In the genomic region with DNA sequence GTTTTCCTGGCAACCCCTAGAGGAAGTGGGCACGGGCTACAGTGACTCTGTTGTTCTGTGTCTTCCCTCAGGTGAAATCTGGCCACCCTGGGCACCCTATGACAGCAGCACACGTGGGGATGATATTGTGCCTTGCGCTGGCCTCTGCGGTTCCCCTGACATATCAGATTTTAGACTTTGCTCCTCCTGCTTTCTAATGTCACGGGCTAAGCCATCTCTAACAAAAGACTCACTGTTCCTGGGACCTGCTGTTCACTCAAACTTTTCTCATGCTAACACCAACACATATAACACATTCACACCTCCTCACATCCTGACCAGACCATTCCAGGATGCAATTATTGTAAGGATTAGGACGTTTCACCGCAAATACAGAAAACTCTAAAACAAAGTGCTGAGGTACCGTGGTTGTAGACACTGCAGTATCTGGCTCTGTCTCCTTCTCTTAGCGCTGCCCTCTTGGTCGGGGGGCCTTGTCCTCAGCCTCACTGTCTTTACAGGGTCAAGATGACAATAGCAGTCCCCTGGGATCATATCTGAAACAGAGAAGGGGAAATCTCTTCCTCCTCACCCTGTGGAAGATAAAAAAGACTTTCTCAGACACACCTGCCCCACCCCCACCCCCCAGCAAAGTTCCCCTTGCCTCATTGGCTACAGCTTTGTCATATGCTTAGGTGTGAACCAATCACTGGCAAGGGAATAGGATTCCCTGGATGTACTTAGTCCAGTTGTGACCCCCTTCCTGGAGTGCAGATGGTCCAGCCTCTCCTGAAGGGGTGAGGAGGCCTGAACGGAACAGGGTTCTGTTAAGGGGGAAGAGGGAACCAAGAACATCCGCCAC, we compare ENCODE assay signal across 16 cellular contexts. TPM values are rescaled to one million over a fixed set of nuclear protein-coding genes. Genes with fewer than 3 reads are reported as not detected.
A peak's percentile ranks its signal among the peaks of the same experiment; 100 is the strongest.
DNase-seq lines count a peak whose midpoint lies in the region; ATAC-seq and TF ChIP-seq lines count a peak whose summit lies in the region.
"Had no signal": no experiment of that assay in that cellular context is flagged by ENCODE, and none has a peak within 500 bp of the region (broad histone marks: within the 10 kb centered on the region; RNA-seq: fewer than 3 reads in every experiment).

No MANE protein-coding gene starts in this region.

- POLR2A ChIA-PET in Caco-2 (lab: Charles Lee): no interaction called here

- ATAC-seq in effector memory CD8-positive, alpha-beta T cell (replicated peaks): peak; percentile 49

- H3K9me3 ChIP-seq in Caco-2: no peaks in the 10 kb centered on the region
- H3K9me3 ChIP-seq: esophagus muscularis mucosa, thoracic aorta had no signal

- CTCF ChIA-PET in Caco-2 (lab: Charles Lee): no interaction called here

- peaks cover 28% of the 10 kb centered on the region for H3K4me1 ChIP-seq in Caco-2
- H3K4me1 ChIP-seq: esophagus muscularis mucosa had no signal

- BruUV-seq in Caco-2 (replicated peaks; lab: Mats Ljungman, UMichigan): no TSS peak

- H3K27ac Mint-ChIP-seq in Caco-2 (ENCODE audit: unreplicated experiment): peak overlapping the region; percentile 76
- H3K27ac Mint-ChIP-seq in effector memory CD8-positive, alpha-beta T cell: peak overlapping the region; percentile 17 to 55

- H3K9me3 Mint-ChIP-seq in Caco-2 (ENCODE audit: unreplicated experiment): no peaks in the 10 kb centered on the region
- no peaks in the 10 kb centered on the region for H3K9me3 Mint-ChIP-seq in effector memory CD8-positive, alpha-beta T cell
- H3K9me3 Mint-ChIP-seq: H9 had no signal

- no peak overlapping the region for H3K4me3 ChIP-seq in Caco-2 (ENCODE audit: low read depth, low read length)
- H3K4me3 ChIP-seq in Jurkat, Clone E6-1 (ENCODE audit: low read length): peak overlapping the region; percentile 11; the same call in 1 of the 2 replicates
- H3K4me3 ChIP-seq: esophagus muscularis mucosa, thoracic aorta had no signal

- DNase-seq in Caco-2 (no peak), pons (ENCODE audit: low spot score) (peak; percentile 28), dermis blood vessel endothelial cell (no peak), NCI-H1417 treated with DMSO at 0.1 percent for 48 hours (lab: John Stamatoyannopoulos, UW) (no peak)
- DNase-seq in Jurkat, Clone E6-1 (ENCODE audit: low read depth, low spot score): peak; percentile 72
- no peak for DNase-seq in effector memory CD8-positive, alpha-beta T cell
- no peak for DNase-seq in stimulated activated CD4-positive, alpha-beta T cell treated with anti-CD3 and anti-CD28 coated beads, Interleukin-4, amount 100 ng/mL, for 4 hours
- DNase-seq: amniotic stem cell, caudate nucleus, H9, IMR-90, NCI-H1694 treated with DMSO at 0.1 percent for 48 hours, NCI-H446, retina had no signal

- no peak for TF ChIP-seq CTCF in Caco-2 (IDR thresholded peaks at IDR 0.05; ENCODE audit: insufficient read depth in 1 of 2, low read depth in 1 of 2, low read length in 1 of 2, severe bottlenecking in 1 of 2, unreplicated experiment in 1 of 2)

- H3K4me1 Mint-ChIP-seq in Caco-2 (ENCODE audit: low read depth, unreplicated experiment): peaks cover 48% of the 10 kb centered on the region
- H3K4me1 Mint-ChIP-seq in effector memory CD8-positive, alpha-beta T cell (ENCODE audit: low read depth in 2 of 2): peaks cover 28 to 45% of the 10 kb centered on the region in 2 donors

- H3K27me3 Mint-ChIP-seq in Caco-2 (ENCODE audit: insufficient read depth, unreplicated experiment): no peaks in the 10 kb centered on the region
- H3K27me3 Mint-ChIP-seq in effector memory CD8-positive, alpha-beta T cell: no peaks in the 10 kb centered on the region

- H3K36me3 ChIP-seq in Caco-2 (ENCODE audit: control insufficient read depth, insufficient read depth, low read length): no peaks in the 10 kb centered on the region
- H3K36me3 ChIP-seq: esophagus muscularis mucosa, thoracic aorta had no signal

- H3K27me3 ChIP-seq in Caco-2 (replicated peaks; ENCODE audit: control insufficient read depth, insufficient read depth, low read length): no peaks in the 10 kb centered on the region
- H3K27me3 ChIP-seq: esophagus muscularis mucosa had no signal

- no peak overlapping the region for H3K4me3 Mint-ChIP-seq in Caco-2 (ENCODE audit: unreplicated experiment)
- peak overlapping the region; percentile 13 to 17 for H3K4me3 Mint-ChIP-seq in effector memory CD8-positive, alpha-beta T cell
- H3K4me3 Mint-ChIP-seq: H9 had no signal

- intact Hi-C loops in Caco-2 (cut with micrococcal nuclease; ENCODE audit: unreplicated experiment): no loop called here

- H3K36me3 Mint-ChIP-seq in Caco-2 (ENCODE audit: insufficient read depth, unreplicated experiment): peaks cover 4% of the 10 kb centered on the region
- H3K36me3 Mint-ChIP-seq in effector memory CD8-positive, alpha-beta T cell (ENCODE audit: insufficient read depth): no peaks in the 10 kb centered on the region

RNA-seq across cellular contexts. Expression of a gene that starts 14.1 kb away (rescaled TPM):
- total RNA-seq in Caco-2 (2022) (16.5 and 18.8 TPM in 2 replicates), dermis blood vessel endothelial cell (1.1 and 6.5 TPM in 2 replicates)
- 22.3 TPM for polyA plus RNA-seq in Jurkat, Clone E6-1 (2012; ENCODE audit: insufficient read depth, insufficient read length)
- total RNA-seq: IMR-90 had no signal
- polyA plus RNA-seq: IMR-90 had no signal

Comparison
In these comparisons a context has a peak if more than half of its experiments do, and no peak if none do; other contexts are left out.
1. DNase-seq: peak in Jurkat, Clone E6-1 (single experiment) and pons (single experiment); none in Caco-2 (0 of 2), effector memory CD8-positive, alpha-beta T cell (0 of 3), dermis blood vessel endothelial cell (single experiment), stimulated activated CD4-positive, alpha-beta T cell treated with anti-CD3 and anti-CD28 coated beads, Interleukin-4, amount 100 ng/mL, for 4 hours (0 of 2) and NCI-H1417 treated with DMSO at 0.1 percent for 48 hours (single experiment).